1 cellular context compared by ENCODE assay signal in the genomic region with DNA sequence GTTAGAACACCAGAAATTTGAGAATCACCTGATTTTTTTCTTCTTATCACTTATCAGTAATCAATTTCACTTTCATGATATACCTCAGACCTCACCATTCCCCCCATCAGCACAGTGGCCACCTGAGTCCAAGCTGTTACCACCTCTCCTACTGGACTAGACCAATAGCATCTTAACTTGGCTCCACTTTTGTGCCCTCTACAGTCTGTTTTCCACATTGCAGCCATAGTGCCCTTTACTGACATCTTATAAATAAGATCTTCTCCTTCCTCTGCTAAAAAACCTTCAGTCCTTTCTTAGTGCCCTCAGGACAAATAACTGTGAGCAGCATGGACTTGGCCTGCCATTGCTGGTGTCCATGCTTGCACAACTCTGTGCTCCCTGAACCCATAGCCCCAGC.
TF ChIP-seq lines count a peak whose summit lies in the region.

No MANE protein-coding gene starts in this region.

TF ChIP-seq in GM12878, 131 proteins besides CTCF, POLR2A, EP300 and RAD21 (continued from another document):
- TF ChIP-seq CEBPZ (IDR thresholded peaks at IDR 0.05; ENCODE audit: low read depth, low read length) (no peak), POU2F2 (IDR thresholded peaks at IDR 0.05; ENCODE audit: borderline replicate concordance, low read depth, low read length) (no peak), JUNB (IDR thresholded peaks at IDR 0.05) (no peak), PAX5 (IDR thresholded peaks at IDR 0.05; ENCODE audit: borderline replicate concordance, low read depth, low read length) (no peak), SMARCA5 (IDR thresholded peaks at IDR 0.05) (no peak), STAT1 (conservative IDR thresholded peaks at IDR 0.05) (no peak), YY1 (IDR thresholded peaks at IDR 0.05; ENCODE audit: low read depth, low read length) (0 out of 2 replicates have a peak, but pooled peaks have one; percentile 31), CBX3 (IDR thresholded peaks at IDR 0.05; ENCODE audit: borderline replicate concordance, low read depth) (no peak), MYC (IDR thresholded peaks at IDR 0.05; ENCODE audit: insufficient read depth, insufficient read length, insufficient replicate concordance, low read length, severe bottlenecking) (no peak), HSF1 (IDR thresholded peaks at IDR 0.05; ENCODE audit: low read depth, low read length) (no peak), ZNF384 (IDR thresholded peaks at IDR 0.05; ENCODE audit: borderline replicate concordance, low read depth, low read length) (no peak)
- TF ChIP-seq, protein P1, sequence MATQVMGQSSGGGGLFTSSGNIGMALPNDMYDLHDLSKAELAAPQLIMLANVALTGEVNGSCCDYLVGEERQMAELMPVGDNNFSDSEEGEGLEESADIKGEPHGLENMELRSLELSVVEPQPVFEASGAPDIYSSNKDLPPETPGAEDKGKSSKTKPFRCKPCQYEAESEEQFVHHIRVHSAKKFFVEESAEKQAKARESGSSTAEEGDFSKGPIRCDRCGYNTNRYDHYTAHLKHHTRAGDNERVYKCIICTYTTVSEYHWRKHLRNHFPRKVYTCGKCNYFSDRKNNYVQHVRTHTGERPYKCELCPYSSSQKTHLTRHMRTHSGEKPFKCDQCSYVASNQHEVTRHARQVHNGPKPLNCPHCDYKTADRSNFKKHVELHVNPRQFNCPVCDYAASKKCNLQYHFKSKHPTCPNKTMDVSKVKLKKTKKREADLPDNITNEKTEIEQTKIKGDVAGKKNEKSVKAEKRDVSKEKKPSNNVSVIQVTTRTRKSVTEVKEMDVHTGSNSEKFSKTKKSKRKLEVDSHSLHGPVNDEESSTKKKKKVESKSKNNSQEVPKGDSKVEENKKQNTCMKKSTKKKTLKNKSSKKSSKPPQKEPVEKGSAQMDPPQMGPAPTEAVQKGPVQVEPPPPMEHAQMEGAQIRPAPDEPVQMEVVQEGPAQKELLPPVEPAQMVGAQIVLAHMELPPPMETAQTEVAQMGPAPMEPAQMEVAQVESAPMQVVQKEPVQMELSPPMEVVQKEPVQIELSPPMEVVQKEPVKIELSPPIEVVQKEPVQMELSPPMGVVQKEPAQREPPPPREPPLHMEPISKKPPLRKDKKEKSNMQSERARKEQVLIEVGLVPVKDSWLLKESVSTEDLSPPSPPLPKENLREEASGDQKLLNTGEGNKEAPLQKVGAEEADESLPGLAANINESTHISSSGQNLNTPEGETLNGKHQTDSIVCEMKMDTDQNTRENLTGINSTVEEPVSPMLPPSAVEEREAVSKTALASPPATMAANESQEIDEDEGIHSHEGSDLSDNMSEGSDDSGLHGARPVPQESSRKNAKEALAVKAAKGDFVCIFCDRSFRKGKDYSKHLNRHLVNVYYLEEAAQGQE (IDR thresholded peaks at IDR 0.05; ENCODE audit: low read depth, low read length) = no peak
- TF ChIP-seq, protein P2, sequence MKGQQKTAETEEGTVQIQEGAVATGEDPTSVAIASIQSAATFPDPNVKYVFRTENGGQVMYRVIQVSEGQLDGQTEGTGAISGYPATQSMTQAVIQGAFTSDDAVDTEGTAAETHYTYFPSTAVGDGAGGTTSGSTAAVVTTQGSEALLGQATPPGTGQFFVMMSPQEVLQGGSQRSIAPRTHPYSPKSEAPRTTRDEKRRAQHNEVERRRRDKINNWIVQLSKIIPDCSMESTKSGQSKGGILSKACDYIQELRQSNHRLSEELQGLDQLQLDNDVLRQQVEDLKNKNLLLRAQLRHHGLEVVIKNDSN (IDR thresholded peaks at IDR 0.05; ENCODE audit: borderline replicate concordance, extremely low read length, insufficient read depth, low read depth, low read length) = no peak
- TF ChIP-seq, protein P3, sequence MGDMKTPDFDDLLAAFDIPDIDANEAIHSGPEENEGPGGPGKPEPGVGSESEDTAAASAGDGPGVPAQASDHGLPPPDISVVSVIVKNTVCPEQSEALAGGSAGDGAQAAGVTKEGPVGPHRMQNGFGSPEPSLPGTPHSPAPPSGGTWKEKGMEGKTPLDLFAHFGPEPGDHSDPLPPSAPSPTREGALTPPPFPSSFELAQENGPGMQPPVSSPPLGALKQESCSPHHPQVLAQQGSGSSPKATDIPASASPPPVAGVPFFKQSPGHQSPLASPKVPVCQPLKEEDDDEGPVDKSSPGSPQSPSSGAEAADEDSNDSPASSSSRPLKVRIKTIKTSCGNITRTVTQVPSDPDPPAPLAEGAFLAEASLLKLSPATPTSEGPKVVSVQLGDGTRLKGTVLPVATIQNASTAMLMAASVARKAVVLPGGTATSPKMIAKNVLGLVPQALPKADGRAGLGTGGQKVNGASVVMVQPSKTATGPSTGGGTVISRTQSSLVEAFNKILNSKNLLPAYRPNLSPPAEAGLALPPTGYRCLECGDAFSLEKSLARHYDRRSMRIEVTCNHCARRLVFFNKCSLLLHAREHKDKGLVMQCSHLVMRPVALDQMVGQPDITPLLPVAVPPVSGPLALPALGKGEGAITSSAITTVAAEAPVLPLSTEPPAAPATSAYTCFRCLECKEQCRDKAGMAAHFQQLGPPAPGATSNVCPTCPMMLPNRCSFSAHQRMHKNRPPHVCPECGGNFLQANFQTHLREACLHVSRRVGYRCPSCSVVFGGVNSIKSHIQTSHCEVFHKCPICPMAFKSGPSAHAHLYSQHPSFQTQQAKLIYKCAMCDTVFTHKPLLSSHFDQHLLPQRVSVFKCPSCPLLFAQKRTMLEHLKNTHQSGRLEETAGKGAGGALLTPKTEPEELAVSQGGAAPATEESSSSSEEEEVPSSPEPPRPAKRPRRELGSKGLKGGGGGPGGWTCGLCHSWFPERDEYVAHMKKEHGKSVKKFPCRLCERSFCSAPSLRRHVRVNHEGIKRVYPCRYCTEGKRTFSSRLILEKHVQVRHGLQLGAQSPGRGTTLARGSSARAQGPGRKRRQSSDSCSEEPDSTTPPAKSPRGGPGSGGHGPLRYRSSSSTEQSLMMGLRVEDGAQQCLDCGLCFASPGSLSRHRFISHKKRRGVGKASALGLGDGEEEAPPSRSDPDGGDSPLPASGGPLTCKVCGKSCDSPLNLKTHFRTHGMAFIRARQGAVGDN (IDR thresholded peaks at IDR 0.05) = no peak
